Comparison of ENCODE assay signal across 17 cellular contexts in the genomic region with DNA sequence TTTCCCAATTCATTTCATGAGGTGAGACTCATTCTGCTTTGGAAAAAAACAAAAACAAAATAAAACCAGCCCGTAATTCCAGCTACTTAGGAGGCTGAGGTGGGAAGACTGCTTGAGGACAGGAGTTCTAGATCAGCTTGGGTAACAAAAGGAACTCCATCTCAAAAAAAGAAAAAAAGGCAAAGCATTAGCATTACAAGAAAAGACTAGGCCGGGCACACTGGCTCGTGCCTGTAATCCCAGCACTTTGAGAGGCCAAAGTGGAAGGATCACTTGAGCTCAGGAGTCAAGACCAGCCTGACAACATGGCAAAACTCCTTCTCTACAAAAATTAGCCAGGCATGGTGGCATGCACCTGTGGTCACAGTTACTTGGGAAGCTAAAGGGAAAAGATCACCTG.
DNase-seq lines count a peak whose midpoint lies in the region; ATAC-seq and TF ChIP-seq lines count a peak whose summit lies in the region.
"Had no signal": no experiment of that assay in that cellular context is flagged by ENCODE, and none has a peak within 500 bp of the region (broad histone marks: within the 10 kb centered on the region; RNA-seq: fewer than 3 reads in every experiment).

No MANE protein-coding gene starts in this region.

- peaks cover 39% of the 10 kb centered on the region for H3K36me3 Mint-ChIP-seq in T-helper 1 cell treated with Interleukin-12 subunit alpha and Interleukin-12 subunit beta and Interleukin-4 antibody, amounts not matched to agents 30 μg/mL and 1 μg/mL, for 36 hours (ENCODE audit: low read depth)
- H3K36me3 Mint-ChIP-seq in stimulated activated effector memory CD8-positive, alpha-beta T cell treated with anti-CD3 and anti-CD28 coated beads, Interleukin-12 subunit alpha, Interleukin-12 subunit beta, amount 100 ng/mL, for 72 hours: peaks cover 100% of the 10 kb centered on the region

- H3K4me3 ChIP-seq in RWPE2 (ENCODE audit: severe bottlenecking): no peak overlapping the region
- H3K4me3 ChIP-seq: Peyer's patch had no signal

- no peaks in the 10 kb centered on the region for H3K9me3 Mint-ChIP-seq in T-helper 1 cell treated with Interleukin-12 subunit alpha and Interleukin-12 subunit beta and Interleukin-4 antibody, amounts not matched to agents 30 μg/mL and 1 μg/mL, for 36 hours
- no peaks in the 10 kb centered on the region for H3K9me3 Mint-ChIP-seq in stimulated activated effector memory CD8-positive, alpha-beta T cell treated with anti-CD3 and anti-CD28 coated beads, Interleukin-12 subunit alpha, Interleukin-12 subunit beta, amount 100 ng/mL, for 72 hours

- H3K27ac Mint-ChIP-seq in T-helper 1 cell treated with Interleukin-12 subunit alpha and Interleukin-12 subunit beta and Interleukin-4 antibody, amounts not matched to agents 30 μg/mL and 1 μg/mL, for 36 hours: peak overlapping the region; percentile 16
- H3K27ac Mint-ChIP-seq in stimulated activated effector memory CD8-positive, alpha-beta T cell treated with anti-CD3 and anti-CD28 coated beads, Interleukin-12 subunit alpha, Interleukin-12 subunit beta, amount 100 ng/mL, for 72 hours: peak overlapping the region; percentile 72

- H3K4me1 ChIP-seq in RWPE2 (ENCODE audit: insufficient read depth, poor library complexity, severe bottlenecking): no peaks in the 10 kb centered on the region
- H3K4me1 ChIP-seq: Peyer's patch had no signal

- H3K4me1 Mint-ChIP-seq in T-helper 1 cell treated with Interleukin-12 subunit alpha and Interleukin-12 subunit beta and Interleukin-4 antibody, amounts not matched to agents 30 μg/mL and 1 μg/mL, for 36 hours (ENCODE audit: low read depth): peaks cover 5% of the 10 kb centered on the region
- H3K4me1 Mint-ChIP-seq in stimulated activated effector memory CD8-positive, alpha-beta T cell treated with anti-CD3 and anti-CD28 coated beads, Interleukin-12 subunit alpha, Interleukin-12 subunit beta, amount 100 ng/mL, for 72 hours: peaks cover 16% of the 10 kb centered on the region

- in situ Hi-C loops in KBM-7 (cut with MboI; ENCODE audit: low pct_unique_long_range_greater_than_20kb, low sequenced_read_pairs): no loop called here

- TF ChIP-seq CTCF in RWPE2 (IDR thresholded peaks at IDR 0.05; ENCODE audit: poor library complexity, severe bottlenecking): no peak

- H3K9me3 ChIP-seq in RWPE2 (ENCODE audit: severe bottlenecking): no peaks in the 10 kb centered on the region
- H3K9me3 ChIP-seq: Peyer's patch had no signal

- ATAC-seq in RWPE2 (ENCODE audit: low read depth): no peak
- no peak for ATAC-seq in stimulated activated effector memory CD8-positive, alpha-beta T cell treated with anti-CD3 and anti-CD28 coated beads, Interleukin-12 subunit alpha, Interleukin-12 subunit beta, amount 100 ng/mL, for 72 hours
- ATAC-seq in GM18868 (IDR thresholded peaks at IDR 0.05; ENCODE audit: unreplicated experiment): no peak
- ATAC-seq in GM19467 (IDR thresholded peaks at IDR 0.05; ENCODE audit: unreplicated experiment): no peak

- no peaks in the 10 kb centered on the region for H3K27me3 Mint-ChIP-seq in T-helper 1 cell treated with Interleukin-12 subunit alpha and Interleukin-12 subunit beta and Interleukin-4 antibody, amounts not matched to agents 30 μg/mL and 1 μg/mL, for 36 hours (ENCODE audit: low read depth)

- DNase-seq in T-helper 1 cell (no peak), RWPE2 (ENCODE audit: low spot score) (no peak), iPS DF 19.7 (ENCODE audit: low read depth, low spot score) (peak; percentile 9), KBM-7 (no peak)
- DNase-seq in stimulated activated effector memory CD8-positive, alpha-beta T cell treated with anti-CD3 and anti-CD28 coated beads, Interleukin-12 subunit alpha, Interleukin-12 subunit beta, amount 100 ng/mL, for 72 hours (ENCODE audit: low spot score in 2 of 2): no peak
- DNase-seq: EL, HCEC 1CT, IMR-90, NCI-H187 treated with DMSO at 0.1 percent for 48 hours, NCI-H2171, NCI-H510A, Peyer's patch, SHP77 treated with DMSO at 0.1 percent for 48 hours had no signal

- H3K27ac ChIP-seq in RWPE2 (ENCODE audit: poor library complexity, severe bottlenecking): peak overlapping the region; percentile 24
- H3K27ac ChIP-seq: 22Rv1, Peyer's patch had no signal

- H3K27me3 ChIP-seq in RWPE2 (ENCODE audit: insufficient read depth, poor library complexity, severe bottlenecking): no peaks in the 10 kb centered on the region
- H3K27me3 ChIP-seq: Peyer's patch had no signal

- H3K4me3 Mint-ChIP-seq in T-helper 1 cell treated with Interleukin-12 subunit alpha and Interleukin-12 subunit beta and Interleukin-4 antibody, amounts not matched to agents 30 μg/mL and 1 μg/mL, for 36 hours: no peak overlapping the region
- no peak overlapping the region for H3K4me3 Mint-ChIP-seq in stimulated activated effector memory CD8-positive, alpha-beta T cell treated with anti-CD3 and anti-CD28 coated beads, Interleukin-12 subunit alpha, Interleukin-12 subunit beta, amount 100 ng/mL, for 72 hours

- peaks cover 90% of the 10 kb centered on the region for H3K36me3 ChIP-seq in RWPE2 (ENCODE audit: low read depth)
